ENCODE assay signal across 38 cellular contexts in the genomic region with DNA sequence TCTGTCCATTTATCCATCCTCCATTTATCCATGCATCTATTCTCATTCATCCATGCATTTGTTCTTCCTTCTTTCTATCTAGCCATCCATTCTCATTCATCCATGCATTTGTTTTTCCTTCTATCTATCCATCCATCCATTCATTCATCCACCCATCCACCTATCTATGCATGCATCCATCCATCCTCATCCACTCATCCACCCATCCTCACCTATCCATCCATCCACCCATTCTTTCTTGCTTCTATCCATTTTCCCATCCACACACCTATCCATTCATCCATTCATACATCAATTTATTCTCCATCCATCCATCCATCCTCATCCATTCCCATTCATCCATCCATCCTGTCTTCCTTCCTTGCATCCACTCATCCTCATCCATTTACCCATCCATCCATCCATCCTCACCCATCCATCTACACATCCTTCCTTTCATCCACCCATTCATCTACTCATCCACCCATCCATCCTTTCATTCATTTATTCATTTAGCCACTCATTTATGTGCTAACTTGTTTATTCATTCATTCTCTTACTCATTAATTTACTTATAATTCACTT. TPM values are rescaled to one million over a fixed set of nuclear protein-coding genes. Genes with fewer than 3 reads are reported as not detected.
"Had no signal": no experiment of that assay in that cellular context is flagged by ENCODE, and none has a peak within 500 bp of the region (broad histone marks: within the 10 kb centered on the region; RNA-seq: fewer than 3 reads in every experiment).

No MANE protein-coding gene starts in this region.

- H3K9me3 ChIP-seq: adrenal gland, esophagus squamous epithelium had no signal

- H3K27me3 Mint-ChIP-seq: activated naive CD8-positive, alpha-beta T cell treated with anti-CD3 and anti-CD28 coated beads for 36 hours; activated T-cell treated with anti-CD3 and anti-CD28 coated beads, Interleukin-2, amount 50 U/mL, for 24 hours had no signal

- H3K4me3 ChIP-seq: adrenal gland, body of pancreas, esophagus squamous epithelium, gastroesophageal sphincter had no signal

- H3K27me3 ChIP-seq: adrenal gland, body of pancreas had no signal

- H3K36me3 Mint-ChIP-seq: activated naive CD8-positive, alpha-beta T cell treated with anti-CD3 and anti-CD28 coated beads for 36 hours had no signal

- DNase-seq: activated CD4-positive, alpha-beta memory T cell treated with anti-CD3 and anti-CD28 coated beads, Interleukin-2, amount 10 ng/mL, durations not matched to agents 7 days and 5 days; activated CD4-positive, alpha-beta T cell treated with anti-CD3 and anti-CD28 coated beads for 4 hours; activated CD4-positive, alpha-beta T cell treated with anti-CD3 and anti-CD28 coated beads, Interleukin-2, amount 10 ng/mL, durations not matched to agents 7 days and 5 days; activated CD4-positive, alpha-beta T cell treated with anti-CD3 and anti-CD28 coated beads, Interleukin-2, amount 50 U/mL, for 4 hours; activated CD4-positive, CD25-positive, alpha-beta regulatory T cell; activated CD4-positive, CD25-positive, alpha-beta regulatory T cell treated with anti-CD3 and anti-CD28 coated beads, Interleukin-2, amount 50 U/mL, for 72 hours; activated CD8-positive, alpha-beta memory T cell treated with anti-CD3 and anti-CD28 coated beads, Interleukin-2, amount 50 U/mL, for 48 hours; activated gamma-delta T cell; activated naive CD4-positive, alpha-beta T cell; activated naive CD4-positive, alpha-beta T cell treated with anti-CD3 and anti-CD28 coated beads, Interleukin-2, amount 50 U/mL, for 16 hours; activated naive CD8-positive, alpha-beta T cell treated with anti-CD3 and anti-CD28 coated beads for 36 hours; activated naive CD8-positive, alpha-beta T cell treated with anti-CD3 and anti-CD28 coated beads, Interleukin-2, amount 50 U/mL, for 24 hours; activated T-cell treated with anti-CD3 and anti-CD28 coated beads for 4 hours; activated T-cell treated with anti-CD3 and anti-CD28 coated beads, Interleukin-2, amount 50 U/mL, for 24 hours; activated T-cell treated with anti-CD3 and anti-CD28 coated beads, Interleukin-2, amount 50 U/mL, for 72 hours; adrenal gland; amygdala; body of pancreas; caudate nucleus; cortex of kidney; dermis blood vessel endothelial cell; effector CD4-positive, alpha-beta T cell; effector memory CD8-positive, alpha-beta T cell; esophagus squamous epithelium; foreskin melanocyte; head of caudate nucleus; T-helper 2 cell had no signal

- FAIRE-seq: colon, endothelial cell of umbilical vein had no signal

- H3K4me1 ChIP-seq: adrenal gland, body of pancreas, esophagus squamous epithelium, gastroesophageal sphincter had no signal

- H3K27ac Mint-ChIP-seq: activated CD4-positive, alpha-beta memory T cell treated with anti-CD3 and anti-CD28 coated beads, Interleukin-2, amount 10 ng/mL, durations not matched to agents 7 days and 5 days; activated CD4-positive, alpha-beta T cell treated with anti-CD3 and anti-CD28 coated beads, Interleukin-2, amount 10 ng/mL, durations not matched to agents 7 days and 5 days; activated naive CD8-positive, alpha-beta T cell treated with anti-CD3 and anti-CD28 coated beads for 36 hours; activated naive CD8-positive, alpha-beta T cell treated with anti-CD3 and anti-CD28 coated beads, Interleukin-2, amount 50 U/mL, for 24 hours; activated T-cell treated with anti-CD3 and anti-CD28 coated beads, Interleukin-2, amount 50 U/mL, for 24 hours; activated T-cell treated with anti-CD3 and anti-CD28 coated beads, Interleukin-2, amount 50 U/mL, for 72 hours had no signal

- H3K4me3 Mint-ChIP-seq: activated CD4-positive, alpha-beta memory T cell treated with anti-CD3 and anti-CD28 coated beads, Interleukin-2, amount 10 ng/mL, durations not matched to agents 7 days and 5 days; activated CD4-positive, alpha-beta T cell treated with anti-CD3 and anti-CD28 coated beads, Interleukin-2, amount 10 ng/mL, durations not matched to agents 7 days and 5 days; activated naive CD8-positive, alpha-beta T cell treated with anti-CD3 and anti-CD28 coated beads for 36 hours; activated naive CD8-positive, alpha-beta T cell treated with anti-CD3 and anti-CD28 coated beads, Interleukin-2, amount 50 U/mL, for 24 hours; activated T-cell treated with anti-CD3 and anti-CD28 coated beads, Interleukin-2, amount 50 U/mL, for 24 hours; activated T-cell treated with anti-CD3 and anti-CD28 coated beads, Interleukin-2, amount 50 U/mL, for 72 hours; effector memory CD8-positive, alpha-beta T cell had no signal

- H3K36me3 ChIP-seq: adrenal gland, esophagus squamous epithelium, gastroesophageal sphincter had no signal

- ATAC-seq: activated naive CD8-positive, alpha-beta T cell treated with anti-CD3 and anti-CD28 coated beads, Interleukin-2, amount 50 U/mL, for 24 hours; activated T-cell treated with anti-CD3 and anti-CD28 coated beads, Interleukin-2, amount 50 U/mL, for 72 hours; body of pancreas; effector memory CD8-positive, alpha-beta T cell; gastroesophageal sphincter had no signal

- H3K27ac ChIP-seq: adrenal gland, body of pancreas, epithelial cell of prostate, esophagus squamous epithelium, gastroesophageal sphincter had no signal

RNA-seq across cellular contexts. Expression of a gene that starts 20.3 kb away (rescaled TPM):
- total RNA-seq: activated CD4-positive, alpha-beta memory T cell treated with anti-CD3 and anti-CD28 coated beads, Interleukin-2, amount 10 ng/mL, durations not matched to agents 7 days and 5 days; activated CD4-positive, alpha-beta T cell treated with anti-CD3 and anti-CD28 coated beads, Interleukin-2, amount 10 ng/mL, durations not matched to agents 7 days and 5 days; activated naive CD8-positive, alpha-beta T cell treated with anti-CD3 and anti-CD28 coated beads for 36 hours; activated T-cell treated with anti-CD3 and anti-CD28 coated beads, Interleukin-2, amount 50 U/mL, for 72 hours; adrenal gland; aorta; body of pancreas; chondrocyte; dermis blood vessel endothelial cell; endothelial cell of umbilical vein; esophagus squamous epithelium; fibroblast of lung; fibroblast of villous mesenchyme; gastroesophageal sphincter; glomerular endothelial cell; T-helper 1 cell treated with Interleukin-12 subunit alpha and Interleukin-12 subunit beta and Interleukin-4 antibody, amounts not matched to agents 30 ng/mL and 1 ng/mL, for 36 hours had no signal
- polyA plus RNA-seq: adrenal gland, aorta, endothelial cell of umbilical vein, esophagus, fibroblast of lung had no signal

RNA-seq across cellular contexts. Expression of a gene that starts 43.1 kb away (rescaled TPM):
- total RNA-seq: activated CD4-positive, alpha-beta memory T cell treated with anti-CD3 and anti-CD28 coated beads, Interleukin-2, amount 10 ng/mL, durations not matched to agents 7 days and 5 days; activated CD4-positive, alpha-beta T cell treated with anti-CD3 and anti-CD28 coated beads, Interleukin-2, amount 10 ng/mL, durations not matched to agents 7 days and 5 days; activated naive CD8-positive, alpha-beta T cell treated with anti-CD3 and anti-CD28 coated beads for 36 hours; activated T-cell treated with anti-CD3 and anti-CD28 coated beads, Interleukin-2, amount 50 U/mL, for 72 hours; adrenal gland; aorta; body of pancreas; chondrocyte; dermis blood vessel endothelial cell; endothelial cell of umbilical vein; esophagus squamous epithelium; fibroblast of lung; fibroblast of villous mesenchyme; gastroesophageal sphincter; glomerular endothelial cell had no signal
- polyA plus RNA-seq: adrenal gland, aorta, endothelial cell of umbilical vein, esophagus, fibroblast of lung had no signal

RNA-seq across cellular contexts. Expression of a gene that starts 47.9 kb away (rescaled TPM):
- total RNA-seq: activated CD4-positive, alpha-beta memory T cell treated with anti-CD3 and anti-CD28 coated beads, Interleukin-2, amount 10 ng/mL, durations not matched to agents 7 days and 5 days; activated CD4-positive, alpha-beta T cell treated with anti-CD3 and anti-CD28 coated beads, Interleukin-2, amount 10 ng/mL, durations not matched to agents 7 days and 5 days; activated naive CD8-positive, alpha-beta T cell treated with anti-CD3 and anti-CD28 coated beads for 36 hours; activated T-cell treated with anti-CD3 and anti-CD28 coated beads, Interleukin-2, amount 50 U/mL, for 72 hours; adrenal gland; aorta; body of pancreas; chondrocyte; dermis blood vessel endothelial cell; endothelial cell of umbilical vein; esophagus squamous epithelium; fibroblast of lung; fibroblast of villous mesenchyme; gastroesophageal sphincter; glomerular endothelial cell; T-helper 1 cell treated with Interleukin-12 subunit alpha and Interleukin-12 subunit beta and Interleukin-4 antibody, amounts not matched to agents 30 ng/mL and 1 ng/mL, for 36 hours had no signal
- polyA plus RNA-seq: adrenal gland, aorta, endothelial cell of umbilical vein, esophagus, fibroblast of lung had no signal
